ENCODE assay signal across 1 cellular context in genomic region chr14:50719911-50720759, GRCh38.
TF ChIP-seq lines count a peak whose summit lies in the region.

No MANE protein-coding gene starts in this region.

TF ChIP-seq in IMR-90, 13 proteins besides CTCF, POLR2A, EP300 and RAD21 (continued from another document):
- TF ChIP-seq CEBPB (IDR thresholded peaks at IDR 0.05; ENCODE audit: low read depth, low read length) (no peak), NFE2L2 (IDR thresholded peaks at IDR 0.05; ENCODE audit: low read depth, low read length) (no peak), MAFK (IDR thresholded peaks at IDR 0.05; ENCODE audit: low read depth, low read length) (no peak), MXI1 (IDR thresholded peaks at IDR 0.05; ENCODE audit: borderline replicate concordance, low read depth, low read length) (no peak), RFX5 (IDR thresholded peaks at IDR 0.05; ENCODE audit: low read depth, low read length) (no peak)
TF ChIP-seq in IMR-90: peak in this region for 0.
